In the genomic region with DNA sequence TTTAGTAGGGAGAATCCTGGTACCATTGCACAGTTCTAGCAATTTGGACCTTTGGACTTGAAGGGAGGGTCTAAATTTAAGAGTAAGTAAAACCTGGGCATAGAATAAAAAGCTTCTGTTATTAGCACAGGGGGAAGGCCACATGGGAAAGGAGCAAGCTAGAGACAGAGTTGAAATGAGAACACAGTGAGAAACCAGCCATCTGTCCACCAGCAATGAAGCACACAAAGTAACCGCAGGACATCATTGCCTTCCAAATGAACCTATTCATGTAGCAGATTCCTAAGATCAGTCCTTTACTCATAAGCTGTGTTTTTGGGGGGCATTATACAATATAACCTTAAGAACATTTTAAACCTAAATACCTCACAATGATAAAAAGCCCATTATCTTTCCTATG, we compare ENCODE assay signal across 17 cellular contexts.
DNase-seq lines count a peak whose midpoint lies in the region; ATAC-seq and TF ChIP-seq lines count a peak whose summit lies in the region.
"Had no signal": no experiment of that assay in that cellular context is flagged by ENCODE, and none has a peak within 500 bp of the region (broad histone marks: within the 10 kb centered on the region; RNA-seq: fewer than 3 reads in every experiment).

No MANE protein-coding gene starts in this region.

- H3K4me1 ChIP-seq in HUES64 (ENCODE audit: insufficient read depth, low read length): peaks cover 21% of the 10 kb centered on the region

- peaks cover 20% of the 10 kb centered on the region for H3K36me3 Mint-ChIP-seq in WTC11
- no peaks in the 10 kb centered on the region for H3K36me3 Mint-ChIP-seq in glutamatergic neuron (ENCODE audit: unreplicated experiment)
- H3K36me3 Mint-ChIP-seq in stimulated activated naive B cell treated with anti-CD40 and anti-IgM and Interleukin-4, amounts not matched to agents 10 μg/mL and 1 μg/mL and 100 μg/mL, for 72 hours: no peaks in the 10 kb centered on the region

- TF ChIP-seq CTCF in WTC11 (IDR thresholded peaks at IDR 0.05): no peak
- no peak for TF ChIP-seq CTCF in glutamatergic neuron (IDR thresholded peaks at IDR 0.05; ENCODE audit: partially characterized antibody, unreplicated experiment)

- H3K4me1 Mint-ChIP-seq in WTC11 (peaks cover 37% of the 10 kb centered on the region), glutamatergic neuron (ENCODE audit: low read depth, unreplicated experiment) (peaks cover 16% of the 10 kb centered on the region)
- H3K4me1 Mint-ChIP-seq in stimulated activated naive B cell treated with anti-CD40 and anti-IgM and Interleukin-4, amounts not matched to agents 10 μg/mL and 1 μg/mL and 100 μg/mL, for 72 hours: no peaks in the 10 kb centered on the region
- H3K4me1 Mint-ChIP-seq: CD8-positive, alpha-beta memory T cell had no signal

- H3K9ac ChIP-seq in HUES64 (ENCODE audit: low read depth, low read length): no peak overlapping the region
- H3K9ac ChIP-seq: GM23248 had no signal

- no peaks in the 10 kb centered on the region for H3K27me3 ChIP-seq in HUES64 (ENCODE audit: insufficient read depth, low read length)

- peak; percentile 92 for ATAC-seq in WTC11
- ATAC-seq in stimulated activated naive B cell treated with anti-CD40 and anti-IgM and Interleukin-4, amounts not matched to agents 10 μg/mL and 1 μg/mL and 100 μg/mL, for 72 hours (replicated peaks): no peak
- ATAC-seq: HepG2 had no signal

- H3K4me3 Mint-ChIP-seq in WTC11 (no peak overlapping the region), glutamatergic neuron (ENCODE audit: unreplicated experiment) (no peak overlapping the region)
- no peak overlapping the region for H3K4me3 Mint-ChIP-seq in stimulated activated naive B cell treated with anti-CD40 and anti-IgM and Interleukin-4, amounts not matched to agents 10 μg/mL and 1 μg/mL and 100 μg/mL, for 72 hours
- H3K4me3 Mint-ChIP-seq: CD8-positive, alpha-beta memory T cell had no signal

- peak overlapping the region; percentile 86 for H3K27ac Mint-ChIP-seq in WTC11
- H3K27ac Mint-ChIP-seq in glutamatergic neuron (ENCODE audit: unreplicated experiment): peak overlapping the region; percentile 87
- H3K27ac Mint-ChIP-seq in stimulated activated naive B cell treated with anti-CD40 and anti-IgM and Interleukin-4, amounts not matched to agents 10 μg/mL and 1 μg/mL and 100 μg/mL, for 72 hours: no peak overlapping the region
- H3K27ac Mint-ChIP-seq: CD8-positive, alpha-beta memory T cell had no signal

- H3K27me3 Mint-ChIP-seq in WTC11 (ENCODE audit: low read depth) (no peaks in the 10 kb centered on the region), glutamatergic neuron (ENCODE audit: unreplicated experiment) (peaks cover 2% of the 10 kb centered on the region)
- no peaks in the 10 kb centered on the region for H3K27me3 Mint-ChIP-seq in stimulated activated naive B cell treated with anti-CD40 and anti-IgM and Interleukin-4, amounts not matched to agents 10 μg/mL and 1 μg/mL and 100 μg/mL, for 72 hours
- H3K27me3 Mint-ChIP-seq: CD8-positive, alpha-beta memory T cell had no signal

- POLR2A ChIA-PET in WTC11 (lab: Charles Lee): no interaction called here

- H3K36me3 ChIP-seq in HUES64 (ENCODE audit: insufficient read depth, low read length): 0 out of 2 replicates have a peak, but pooled peaks cover 2% of the 10 kb centered on the region

- no peak overlapping the region for H3K4me3 ChIP-seq in HUES64 (ENCODE audit: low read length)
- H3K4me3 ChIP-seq: GM23248 had no signal

- H3K9me3 ChIP-seq in HUES64 (ENCODE audit: insufficient read depth, low read depth, low read length): peaks cover 7% of the 10 kb centered on the region

- H3K27ac ChIP-seq in HUES64 (ENCODE audit: low read depth, low read length): peak overlapping the region; percentile 50; the same call in 1 of the 2 replicates
- H3K27ac ChIP-seq: GM23248 had no signal

- 88% methylated on average over 1 of the region's 1 CpG for WGBS in HUES64

- CTCF ChIA-PET in WTC11 (lab: Charles Lee): no interaction called here

- DNase-seq in WTC11 (ENCODE audit: low spot score) (no peak), glutamatergic neuron (no peak), retina (peak; percentile 19), mesenteric fat pad (ENCODE audit: low spot score) (no peak), T-helper 9 cell (no peak)
- no peak for DNase-seq in stimulated activated naive B cell treated with anti-CD40 and anti-IgM and Interleukin-4, amounts not matched to agents 10 μg/mL and 1 μg/mL and 100 μg/mL, for 72 hours
- DNase-seq: CD8-positive, alpha-beta memory T cell; DMS79; GM23248; KBM-7; NCI-H187 treated with DMSO at 0.1 percent for 48 hours; NCI-H748 treated with DMSO at 0.1 percent for 48 hours; OCI-M1; Right ventricle myocardium superior; SW 1271 had no signal

- H3K9me3 Mint-ChIP-seq in WTC11: peaks cover 21% of the 10 kb centered on the region
- no peaks in the 10 kb centered on the region for H3K9me3 Mint-ChIP-seq in glutamatergic neuron (ENCODE audit: unreplicated experiment)
- H3K9me3 Mint-ChIP-seq in stimulated activated naive B cell treated with anti-CD40 and anti-IgM and Interleukin-4, amounts not matched to agents 10 μg/mL and 1 μg/mL and 100 μg/mL, for 72 hours: peaks cover 6 to 12% of the 10 kb centered on the region in 2 donors

TF ChIP-seq in WTC11, 78 proteins besides CTCF, POLR2A, EP300 and RAD21 (continues in another document):
- TF ChIP-seq, protein P1, sequence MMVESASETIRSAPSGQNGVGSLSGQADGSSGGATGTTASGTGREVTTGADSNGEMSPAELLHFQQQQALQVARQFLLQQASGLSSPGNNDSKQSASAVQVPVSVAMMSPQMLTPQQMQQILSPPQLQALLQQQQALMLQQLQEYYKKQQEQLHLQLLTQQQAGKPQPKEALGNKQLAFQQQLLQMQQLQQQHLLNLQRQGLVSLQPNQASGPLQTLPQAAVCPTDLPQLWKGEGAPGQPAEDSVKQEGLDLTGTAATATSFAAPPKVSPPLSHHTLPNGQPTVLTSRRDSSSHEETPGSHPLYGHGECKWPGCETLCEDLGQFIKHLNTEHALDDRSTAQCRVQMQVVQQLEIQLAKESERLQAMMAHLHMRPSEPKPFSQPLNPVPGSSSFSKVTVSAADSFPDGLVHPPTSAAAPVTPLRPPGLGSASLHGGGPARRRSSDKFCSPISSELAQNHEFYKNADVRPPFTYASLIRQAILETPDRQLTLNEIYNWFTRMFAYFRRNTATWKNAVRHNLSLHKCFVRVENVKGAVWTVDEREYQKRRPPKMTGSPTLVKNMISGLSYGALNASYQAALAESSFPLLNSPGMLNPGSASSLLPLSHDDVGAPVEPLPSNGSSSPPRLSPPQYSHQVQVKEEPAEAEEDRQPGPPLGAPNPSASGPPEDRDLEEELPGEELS (CRISPR knock-in tag; IDR thresholded peaks at IDR 0.05): no peak
- TF ChIP-seq, protein P2, sequence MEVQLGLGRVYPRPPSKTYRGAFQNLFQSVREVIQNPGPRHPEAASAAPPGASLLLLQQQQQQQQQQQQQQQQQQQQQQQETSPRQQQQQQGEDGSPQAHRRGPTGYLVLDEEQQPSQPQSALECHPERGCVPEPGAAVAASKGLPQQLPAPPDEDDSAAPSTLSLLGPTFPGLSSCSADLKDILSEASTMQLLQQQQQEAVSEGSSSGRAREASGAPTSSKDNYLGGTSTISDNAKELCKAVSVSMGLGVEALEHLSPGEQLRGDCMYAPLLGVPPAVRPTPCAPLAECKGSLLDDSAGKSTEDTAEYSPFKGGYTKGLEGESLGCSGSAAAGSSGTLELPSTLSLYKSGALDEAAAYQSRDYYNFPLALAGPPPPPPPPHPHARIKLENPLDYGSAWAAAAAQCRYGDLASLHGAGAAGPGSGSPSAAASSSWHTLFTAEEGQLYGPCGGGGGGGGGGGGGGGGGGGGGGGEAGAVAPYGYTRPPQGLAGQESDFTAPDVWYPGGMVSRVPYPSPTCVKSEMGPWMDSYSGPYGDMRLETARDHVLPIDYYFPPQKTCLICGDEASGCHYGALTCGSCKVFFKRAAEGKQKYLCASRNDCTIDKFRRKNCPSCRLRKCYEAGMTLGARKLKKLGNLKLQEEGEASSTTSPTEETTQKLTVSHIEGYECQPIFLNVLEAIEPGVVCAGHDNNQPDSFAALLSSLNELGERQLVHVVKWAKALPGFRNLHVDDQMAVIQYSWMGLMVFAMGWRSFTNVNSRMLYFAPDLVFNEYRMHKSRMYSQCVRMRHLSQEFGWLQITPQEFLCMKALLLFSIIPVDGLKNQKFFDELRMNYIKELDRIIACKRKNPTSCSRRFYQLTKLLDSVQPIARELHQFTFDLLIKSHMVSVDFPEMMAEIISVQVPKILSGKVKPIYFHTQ (CRISPR knock-in tag; IDR thresholded peaks at IDR 0.05): no peak
- TF ChIP-seq, protein P3, sequence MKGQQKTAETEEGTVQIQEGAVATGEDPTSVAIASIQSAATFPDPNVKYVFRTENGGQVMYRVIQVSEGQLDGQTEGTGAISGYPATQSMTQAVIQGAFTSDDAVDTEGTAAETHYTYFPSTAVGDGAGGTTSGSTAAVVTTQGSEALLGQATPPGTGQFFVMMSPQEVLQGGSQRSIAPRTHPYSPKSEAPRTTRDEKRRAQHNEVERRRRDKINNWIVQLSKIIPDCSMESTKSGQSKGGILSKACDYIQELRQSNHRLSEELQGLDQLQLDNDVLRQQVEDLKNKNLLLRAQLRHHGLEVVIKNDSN (CRISPR knock-in tag; IDR thresholded peaks at IDR 0.05): no peak
- TF ChIP-seq, protein P4, sequence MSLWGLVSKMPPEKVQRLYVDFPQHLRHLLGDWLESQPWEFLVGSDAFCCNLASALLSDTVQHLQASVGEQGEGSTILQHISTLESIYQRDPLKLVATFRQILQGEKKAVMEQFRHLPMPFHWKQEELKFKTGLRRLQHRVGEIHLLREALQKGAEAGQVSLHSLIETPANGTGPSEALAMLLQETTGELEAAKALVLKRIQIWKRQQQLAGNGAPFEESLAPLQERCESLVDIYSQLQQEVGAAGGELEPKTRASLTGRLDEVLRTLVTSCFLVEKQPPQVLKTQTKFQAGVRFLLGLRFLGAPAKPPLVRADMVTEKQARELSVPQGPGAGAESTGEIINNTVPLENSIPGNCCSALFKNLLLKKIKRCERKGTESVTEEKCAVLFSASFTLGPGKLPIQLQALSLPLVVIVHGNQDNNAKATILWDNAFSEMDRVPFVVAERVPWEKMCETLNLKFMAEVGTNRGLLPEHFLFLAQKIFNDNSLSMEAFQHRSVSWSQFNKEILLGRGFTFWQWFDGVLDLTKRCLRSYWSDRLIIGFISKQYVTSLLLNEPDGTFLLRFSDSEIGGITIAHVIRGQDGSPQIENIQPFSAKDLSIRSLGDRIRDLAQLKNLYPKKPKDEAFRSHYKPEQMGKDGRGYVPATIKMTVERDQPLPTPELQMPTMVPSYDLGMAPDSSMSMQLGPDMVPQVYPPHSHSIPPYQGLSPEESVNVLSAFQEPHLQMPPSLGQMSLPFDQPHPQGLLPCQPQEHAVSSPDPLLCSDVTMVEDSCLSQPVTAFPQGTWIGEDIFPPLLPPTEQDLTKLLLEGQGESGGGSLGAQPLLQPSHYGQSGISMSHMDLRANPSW (CRISPR knock-in tag; conservative IDR thresholded peaks at IDR 0.05; ENCODE audit: low read depth): no peak
